In genomic region chr19:53365899-53366493, GRCh38 we compare ENCODE assay signal across 8 cellular contexts. TPM values are rescaled to one million over a fixed set of nuclear protein-coding genes. Genes with fewer than 3 reads are reported as not detected.
DNase-seq lines count a peak whose midpoint lies in the region; ATAC-seq and TF ChIP-seq lines count a peak whose summit lies in the region.

No MANE protein-coding gene starts in this region.

- H3K9me3 ChIP-seq in CD8-positive, alpha-beta memory T cell (ENCODE audit: low read length) = no peaks in the 10 kb centered on the region

- peaks cover 0 to 21% (median 0%) of the 10 kb centered on the region in 5 donors for H3K9me3 Mint-ChIP-seq in CD8-positive, alpha-beta memory T cell
- peaks cover 44% of the 10 kb centered on the region for H3K9me3 Mint-ChIP-seq in activated CD4-positive, alpha-beta memory T cell treated with anti-CD3 and anti-CD28 coated beads, Interleukin-2, amount 10 ng/mL, durations not matched to agents 7 days and 5 days
- H3K9me3 Mint-ChIP-seq in osteocyte (ENCODE audit: unreplicated experiment) = peaks cover 14% of the 10 kb centered on the region

- peak overlapping the region; percentile 75 for H3K27ac ChIP-seq in CD8-positive, alpha-beta memory T cell (ENCODE audit: low read depth, low read length)

- peaks cover 0 to 1% of the 10 kb centered on the region in 2 donors for H3K27me3 Mint-ChIP-seq in CD8-positive, alpha-beta memory T cell
- no peaks in the 10 kb centered on the region for H3K27me3 Mint-ChIP-seq in activated CD4-positive, alpha-beta memory T cell treated with anti-CD3 and anti-CD28 coated beads, Interleukin-2, amount 10 ng/mL, durations not matched to agents 7 days and 5 days
- no peaks in the 10 kb centered on the region for H3K27me3 Mint-ChIP-seq in osteocyte (ENCODE audit: unreplicated experiment)

- POLR2A ChIA-PET in CD8-positive, alpha-beta memory T cell (lab: Charles Lee) = no interaction called here
- POLR2A ChIA-PET in activated CD4-positive, alpha-beta memory T cell treated with anti-CD3 and anti-CD28 coated beads, Interleukin-2, amount 10 ng/mL, durations not matched to agents 7 days and 5 days (lab: Charles Lee) = interaction anchor here (0.7 to 1.8 kb wide), 2 partner anchors 168 to 277 kb away, joined by 3 to 5 read pairs; no protein-coding TSS in a partner anchor

- peaks cover 4% of the 10 kb centered on the region for H3K4me1 ChIP-seq in CD8-positive, alpha-beta memory T cell (ENCODE audit: insufficient read depth, low read length)

- no peaks in the 10 kb centered on the region for H3K27me3 ChIP-seq in CD8-positive, alpha-beta memory T cell (ENCODE audit: insufficient read depth, low read length, poor library complexity, severe bottlenecking)

- H3K36me3 Mint-ChIP-seq in CD8-positive, alpha-beta memory T cell = peaks cover 6 to 31% (median 18%) of the 10 kb centered on the region in 3 donors
- peaks cover 35% of the 10 kb centered on the region for H3K36me3 Mint-ChIP-seq in activated CD4-positive, alpha-beta memory T cell treated with anti-CD3 and anti-CD28 coated beads, Interleukin-2, amount 10 ng/mL, durations not matched to agents 7 days and 5 days (ENCODE audit: low read depth)
- H3K36me3 Mint-ChIP-seq in osteocyte (ENCODE audit: unreplicated experiment) = peaks cover 3% of the 10 kb centered on the region

- ATAC-seq in GM19463 (IDR thresholded peaks at IDR 0.05; ENCODE audit: unreplicated experiment) = peak; percentile 42

- H3K27ac Mint-ChIP-seq in CD8-positive, alpha-beta memory T cell = peak overlapping the region; percentile 87 to 98 (median 96)
- H3K27ac Mint-ChIP-seq in activated CD4-positive, alpha-beta memory T cell treated with anti-CD3 and anti-CD28 coated beads, Interleukin-2, amount 10 ng/mL, durations not matched to agents 7 days and 5 days = peak overlapping the region; percentile 78
- peak overlapping the region; percentile 90 for H3K27ac Mint-ChIP-seq in osteocyte (ENCODE audit: unreplicated experiment)

- H3K4me3 Mint-ChIP-seq in CD8-positive, alpha-beta memory T cell = peak overlapping the region; percentile 95 to 99 (median 97)
- peak overlapping the region; percentile 88 for H3K4me3 Mint-ChIP-seq in activated CD4-positive, alpha-beta memory T cell treated with anti-CD3 and anti-CD28 coated beads, Interleukin-2, amount 10 ng/mL, durations not matched to agents 7 days and 5 days
- H3K4me3 Mint-ChIP-seq in osteocyte (ENCODE audit: unreplicated experiment) = peak overlapping the region; percentile 90

- CTCF ChIA-PET in CD8-positive, alpha-beta memory T cell (lab: Charles Lee) = interaction anchor here (1.4 kb wide), 1 partner anchor 171 kb away, joined by 3 read pairs; no protein-coding TSS in a partner anchor
- CTCF ChIA-PET in activated CD4-positive, alpha-beta memory T cell treated with anti-CD3 and anti-CD28 coated beads, Interleukin-2, amount 10 ng/mL, durations not matched to agents 7 days and 5 days (lab: Charles Lee) = no interaction called here

- no peak for TF ChIP-seq CTCF in fibroblast of mammary gland (conservative IDR thresholded peaks at IDR 0.05; ENCODE audit: control insufficient read depth, insufficient read depth, low read depth, low read length)
- TF ChIP-seq CTCF in osteocyte (IDR thresholded peaks at IDR 0.05) = no peak

- H3K36me3 ChIP-seq in CD8-positive, alpha-beta memory T cell (ENCODE audit: insufficient read depth, low read length) = no peaks in the 10 kb centered on the region

- H3K4me1 Mint-ChIP-seq in CD8-positive, alpha-beta memory T cell = peaks cover 29 to 43% (median 31%) of the 10 kb centered on the region in 3 donors
- H3K4me1 Mint-ChIP-seq in activated CD4-positive, alpha-beta memory T cell treated with anti-CD3 and anti-CD28 coated beads, Interleukin-2, amount 10 ng/mL, durations not matched to agents 7 days and 5 days = peaks cover 16% of the 10 kb centered on the region
- peaks cover 13% of the 10 kb centered on the region for H3K4me1 Mint-ChIP-seq in osteocyte (ENCODE audit: unreplicated experiment)

- peak overlapping the region; percentile 91 for H3K4me3 ChIP-seq in CD8-positive, alpha-beta memory T cell (ENCODE audit: low read length)
- H3K4me3 ChIP-seq in fibroblast of mammary gland (ENCODE audit: control insufficient read depth, low read depth, low read length) = peak overlapping the region; percentile 70

- peak in 3 of 5 donors; percentile 21 to 63 (median 26) for DNase-seq in CD8-positive, alpha-beta memory T cell
- peak; percentile 59 for DNase-seq in HT-29 (ENCODE audit: low spot score)
- DNase-seq in activated CD4-positive, alpha-beta memory T cell treated with anti-CD3 and anti-CD28 coated beads, Interleukin-2, amount 10 ng/mL, durations not matched to agents 7 days and 5 days = no peak
- no peak for DNase-seq in fibroblast of mammary gland (ENCODE audit: low read depth)
- DNase-seq in osteocyte (ENCODE audit: extremely low spot score, unreplicated experiment) = no peak
- no peak for DNase-seq in T1000 (lab: John Stamatoyannopoulos, UW)
- no peak for DNase-seq in central memory CD4-positive, alpha-beta T cell

RNA-seq across cellular contexts. Expression of gene ZNF525, which starts 0.5 kb away (rescaled TPM):
- 10 to 100 TPM; 17.8 to 18.7 TPM for total RNA-seq in CD8-positive, alpha-beta memory T cell
- polyA plus RNA-seq in CD8-positive, alpha-beta memory T cell = 9.9 TPM
- 3.4 and 3.9 TPM in 2 replicates for total RNA-seq in HT-29 (2014; rRNA removed; shearing (Covaris generic))
- total RNA-seq in activated CD4-positive, alpha-beta memory T cell treated with anti-CD3 and anti-CD28 coated beads, Interleukin-2, amount 10 ng/mL, durations not matched to agents 7 days and 5 days = 10 to 100 TPM; 15.9 to 16.1 TPM
- 7.6 and 8.5 TPM in 2 replicates for total RNA-seq in osteocyte

RNA-seq across cellular contexts. Expression of gene ZNF765, which starts 29.0 kb away (rescaled TPM):
- total RNA-seq in CD8-positive, alpha-beta memory T cell = 10 to 100 TPM; 10.1 to 10.5 TPM
- polyA plus RNA-seq in CD8-positive, alpha-beta memory T cell = 10.0 TPM
- total RNA-seq in HT-29 (2014; rRNA removed; shearing (Covaris generic)) = 5.6 and 6.2 TPM in 2 replicates
- total RNA-seq in activated CD4-positive, alpha-beta memory T cell treated with anti-CD3 and anti-CD28 coated beads, Interleukin-2, amount 10 ng/mL, durations not matched to agents 7 days and 5 days = 10 to 100 TPM; 11.8 to 12.7 TPM
- 9.0 and 10.7 TPM in 2 replicates for total RNA-seq in osteocyte

RNA-seq across cellular contexts. Expression of gene ZNF845, which starts 32.4 kb away (rescaled TPM):
- 1 to 10 TPM; 5.8 to 6.3 TPM for total RNA-seq in CD8-positive, alpha-beta memory T cell
- polyA plus RNA-seq in CD8-positive, alpha-beta memory T cell = 11.5 TPM
- total RNA-seq in HT-29 (2014; rRNA removed; shearing (Covaris generic)) = 2.8 and 2.9 TPM in 2 replicates
- total RNA-seq in activated CD4-positive, alpha-beta memory T cell treated with anti-CD3 and anti-CD28 coated beads, Interleukin-2, amount 10 ng/mL, durations not matched to agents 7 days and 5 days = 1 to 10 TPM; 9.9 to 10.0 TPM
- 5.7 and 6.6 TPM in 2 replicates for total RNA-seq in osteocyte

Comparison
In these comparisons a context has a peak if more than half of its experiments do, and no peak if none do; other contexts are left out.
1. DNase-seq: peak in CD8-positive, alpha-beta memory T cell (3 of 5) and HT-29 (single experiment); none in activated CD4-positive, alpha-beta memory T cell treated with anti-CD3 and anti-CD28 coated beads, Interleukin-2, amount 10 ng/mL, durations not matched to agents 7 days and 5 days (single experiment), fibroblast of mammary gland (single experiment), osteocyte (single experiment), T1000 (single experiment) and central memory CD4-positive, alpha-beta T cell (single experiment).
2. Peak in every context shown above with its lines, with median percentiles within 50 percentile points of each other: H3K27ac Mint-ChIP-seq and H3K4me3 Mint-ChIP-seq.